1 cellular context compared by ENCODE assay signal in genomic region chr15:65087411-65087810, GRCh38.
A peak's percentile ranks its signal among the peaks of the same experiment; 100 is the strongest.
TF ChIP-seq lines count a peak whose summit lies in the region.

No MANE protein-coding gene starts in this region.

TF ChIP-seq in HEK293, 187 proteins besides CTCF, POLR2A, EP300 and RAD21 (continued from another document):
- TF ChIP-seq ZNF148 (tag by site-specific recombination; IDR thresholded peaks at IDR 0.05; ENCODE audit: borderline replicate concordance) (no peak), ZNF248 (tag by site-specific recombination; IDR thresholded peaks at IDR 0.05) (no peak), ZBTB48 (tag by site-specific recombination; IDR thresholded peaks at IDR 0.05) (no peak), ZNF488 (tag by site-specific recombination; IDR thresholded peaks at IDR 0.05) (no peak), GFI1B (tag by site-specific recombination; IDR thresholded peaks at IDR 0.05) (no peak), ZNF513 (tag by site-specific recombination; IDR thresholded peaks at IDR 0.05) (no peak), ZNF596 (tag by site-specific recombination; IDR thresholded peaks at IDR 0.05) (no peak), ZNF600 (tag by site-specific recombination; IDR thresholded peaks at IDR 0.05) (0 out of 2 replicates have a peak, but pooled peaks have one; percentile 24), OSR2 (tag by site-specific recombination; IDR thresholded peaks at IDR 0.05) (0 out of 2 replicates have a peak, but pooled peaks have one; percentile 22), AEBP2 (tag by site-specific recombination; IDR thresholded peaks at IDR 0.05; ENCODE audit: borderline replicate concordance) (no peak), ZNF664 (tag by site-specific recombination; IDR thresholded peaks at IDR 0.05) (no peak)
- TF ChIP-seq, protein P1, sequence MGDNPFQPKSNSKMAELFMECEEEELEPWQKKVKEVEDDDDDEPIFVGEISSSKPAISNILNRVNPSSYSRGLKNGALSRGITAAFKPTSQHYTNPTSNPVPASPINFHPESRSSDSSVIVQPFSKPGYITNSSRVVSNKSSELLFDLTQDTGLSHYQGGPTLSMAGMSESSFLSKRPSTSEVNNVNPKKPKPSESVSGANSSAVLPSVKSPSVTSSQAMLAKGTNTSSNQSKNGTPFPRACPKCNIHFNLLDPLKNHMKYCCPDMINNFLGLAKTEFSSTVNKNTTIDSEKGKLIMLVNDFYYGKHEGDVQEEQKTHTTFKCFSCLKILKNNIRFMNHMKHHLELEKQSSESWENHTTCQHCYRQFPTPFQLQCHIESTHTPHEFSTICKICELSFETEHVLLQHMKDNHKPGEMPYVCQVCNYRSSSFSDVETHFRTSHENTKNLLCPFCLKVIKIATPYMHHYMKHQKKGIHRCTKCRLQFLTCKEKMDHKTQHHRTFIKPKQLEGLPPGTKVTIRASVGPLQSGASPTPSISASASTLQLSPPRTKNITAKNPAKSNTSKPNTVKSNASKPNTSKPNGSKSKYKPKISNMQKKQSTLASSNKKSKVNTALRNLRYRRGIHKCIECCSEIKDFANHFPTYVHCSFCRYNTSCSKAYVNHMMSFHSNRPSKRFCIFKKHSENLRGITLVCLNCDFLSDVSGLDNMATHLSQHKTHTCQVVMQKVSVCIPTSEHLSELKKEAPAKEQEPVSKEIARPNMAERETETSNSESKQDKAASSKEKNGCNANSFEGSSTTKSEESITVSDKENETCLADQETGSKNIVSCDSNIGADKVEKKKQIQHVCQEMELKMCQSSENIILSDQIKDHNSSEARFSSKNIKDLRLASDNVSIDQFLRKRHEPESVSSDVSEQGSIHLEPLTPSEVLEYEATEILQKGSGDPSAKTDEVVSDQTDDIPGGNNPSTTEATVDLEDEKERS (tag by site-specific recombination; IDR thresholded peaks at IDR 0.05), result no peak
